In genomic region chr9:34863426-34863825, GRCh38 we compare ENCODE assay signal across 31 cellular contexts.
"Had no signal": no experiment of that assay in that cellular context is flagged by ENCODE, and none has a peak within 500 bp of the region (broad histone marks: within the 10 kb centered on the region; RNA-seq: fewer than 3 reads in every experiment).

No MANE protein-coding gene starts in this region.

- ATAC-seq: activated CD8-positive, alpha-beta T cell treated with anti-CD3 and anti-CD28 coated beads for 36 hours; activated T-cell treated with anti-CD3 and anti-CD28 coated beads, Interleukin-2, amount 50 U/mL, for 4 hours; activated T-helper 17 cell treated with anti-CD3 and anti-CD28 coated beads, Interleukin-2, amount 50 U/mL, for 72 hours; esophagus mucosa; gastrocnemius medialis; heart left ventricle; WTC11 had no signal

- H3K4me1 ChIP-seq: colonic mucosa, gastrocnemius medialis had no signal

- FAIRE-seq: astrocyte, endometrium, endothelial cell of umbilical vein, TTC549 had no signal

- H3K27ac ChIP-seq: brain microvascular endothelial cell, cardiac muscle cell, colonic mucosa, gastrocnemius medialis, heart left ventricle, VCaP had no signal

- H3K36me3 ChIP-seq: brain microvascular endothelial cell, cardiac muscle cell, colonic mucosa, gastrocnemius medialis, heart left ventricle had no signal

- H3K9me3 ChIP-seq: colonic mucosa, gastrocnemius medialis had no signal

- DNase-seq: activated CD4-positive, alpha-beta T cell treated with anti-CD3 and anti-CD28 coated beads for 48 hours; activated CD4-positive, alpha-beta T cell treated with anti-CD3 and anti-CD28 coated beads, Interleukin-2, amount 50 U/mL, for 1 hour; activated CD4-positive, alpha-beta T cell treated with anti-CD3 and anti-CD28 coated beads, Interleukin-2, amount 50 U/mL, for 48 hours; activated CD8-positive, alpha-beta memory T cell treated with anti-CD3 and anti-CD28 coated beads for 24 hours; activated CD8-positive, alpha-beta T cell treated with anti-CD3 and anti-CD28 coated beads for 36 hours; activated effector memory CD4-positive, alpha-beta T cell treated with Interleukin-2 at 50 U/mL for 16 hours; activated gamma-delta T cell treated with Interleukin-2 at 50 U/mL for 16 hours; activated naive CD4-positive, alpha-beta T cell treated with anti-CD3 and anti-CD28 coated beads, Interleukin-2, amount 50 U/mL, for 16 hours; activated naive CD4-positive, alpha-beta T cell treated with Interleukin-2 at 50 U/mL for 16 hours; activated T-cell treated with anti-CD3 and anti-CD28 coated beads, Interleukin-2, amount 50 U/mL, for 4 hours; amniotic stem cell; anterior cingulate cortex; brain microvascular endothelial cell; central memory CD4-positive, alpha-beta T cell; cerebellar nuclear complex; colonic mucosa; effector CD8-positive, alpha-beta T cell; foreskin fibroblast; gastrocnemius medialis; glutamatergic neuron; heart left ventricle; T-helper 2 cell had no signal

- H3K27me3 ChIP-seq: brain microvascular endothelial cell, cardiac muscle cell, colonic mucosa, gastrocnemius medialis had no signal

- H3K4me3 ChIP-seq: cardiac muscle cell, colonic mucosa, gastrocnemius medialis, heart left ventricle had no signal
